24 cellular contexts compared by ENCODE assay signal in the genomic region with DNA sequence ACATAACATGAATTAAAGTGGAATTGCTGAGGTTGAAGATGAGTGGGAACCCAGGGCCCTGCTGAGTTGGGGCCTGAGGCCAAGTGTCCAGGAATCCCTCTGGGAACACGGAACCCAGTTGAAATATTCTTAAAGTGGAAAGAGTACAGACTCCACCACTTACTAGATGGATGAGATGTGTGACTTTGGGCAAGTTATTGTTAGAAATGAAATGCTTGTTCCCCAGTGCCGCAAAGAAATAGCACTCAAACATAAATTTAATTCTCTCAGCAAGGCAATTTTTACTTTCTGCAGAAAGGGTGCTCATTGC.
"Had no signal": no experiment of that assay in that cellular context is flagged by ENCODE, and none has a peak within 500 bp of the region (broad histone marks: within the 10 kb centered on the region; RNA-seq: fewer than 3 reads in every experiment).

No MANE protein-coding gene starts in this region.

- H3K4me2 ChIP-seq: KMS-11 had no signal

- H3K4me3 Mint-ChIP-seq: activated CD4-positive, alpha-beta memory T cell treated with anti-CD3 and anti-CD28 coated beads for 36 hours; activated CD4-positive, alpha-beta T cell treated with anti-CD3 and anti-CD28 coated beads, Interleukin-2, amount 10 ng/mL, durations not matched to agents 7 days and 5 days; activated naive CD4-positive, alpha-beta T cell treated with anti-CD3 and anti-CD28 coated beads for 36 hours; activated naive CD8-positive, alpha-beta T cell; activated T-cell treated with anti-CD3 and anti-CD28 coated beads, Interleukin-2, amount 50 U/mL, for 4 hours; T-cell had no signal

- ATAC-seq: activated T-cell treated with anti-CD3 and anti-CD28 coated beads, Interleukin-2, amount 50 U/mL, for 4 hours; T-cell had no signal

- H3K27me3 ChIP-seq: breast epithelium had no signal

- H3K27ac Mint-ChIP-seq: activated CD4-positive, alpha-beta memory T cell treated with anti-CD3 and anti-CD28 coated beads for 36 hours; activated naive CD4-positive, alpha-beta T cell treated with anti-CD3 and anti-CD28 coated beads for 36 hours; activated naive CD8-positive, alpha-beta T cell; T-cell had no signal

- DNase-seq: activated CD4-positive, alpha-beta memory T cell treated with anti-CD3 and anti-CD28 coated beads for 36 hours; activated CD4-positive, alpha-beta T cell treated with anti-CD3 and anti-CD28 coated beads, Interleukin-2, amount 10 ng/mL, durations not matched to agents 7 days and 5 days; activated CD4-positive, CD25-positive, alpha-beta regulatory T cell; activated CD8-positive, alpha-beta memory T cell treated with anti-CD3 and anti-CD28 coated beads for 24 hours; activated gamma-delta T cell; activated naive CD4-positive, alpha-beta T cell treated with anti-CD3 and anti-CD28 coated beads for 36 hours; activated T-cell treated with anti-CD3 and anti-CD28 coated beads, Interleukin-2, amount 50 U/mL, for 4 hours; anterior cingulate cortex; caudate nucleus; NCI-H1092; NCI-H1417; NCI-H1930; NCI-H2171; NCI-H226; NCI-H526; NCI-H774; T-cell; T-helper 2 cell; T1000 had no signal

- H3K36me3 ChIP-seq: breast epithelium had no signal

- H3K9ac ChIP-seq: KMS-11 had no signal

- H3K4me3 ChIP-seq: breast epithelium, SK-N-MC had no signal

- H3K27ac ChIP-seq: breast epithelium, KMS-11, SK-N-MC, VCaP had no signal

- H3K27me3 Mint-ChIP-seq: activated CD4-positive, alpha-beta memory T cell treated with anti-CD3 and anti-CD28 coated beads for 36 hours; activated CD4-positive, alpha-beta T cell treated with anti-CD3 and anti-CD28 coated beads, Interleukin-2, amount 10 ng/mL, durations not matched to agents 7 days and 5 days; activated naive CD8-positive, alpha-beta T cell; T-cell had no signal
